In the genomic region with DNA sequence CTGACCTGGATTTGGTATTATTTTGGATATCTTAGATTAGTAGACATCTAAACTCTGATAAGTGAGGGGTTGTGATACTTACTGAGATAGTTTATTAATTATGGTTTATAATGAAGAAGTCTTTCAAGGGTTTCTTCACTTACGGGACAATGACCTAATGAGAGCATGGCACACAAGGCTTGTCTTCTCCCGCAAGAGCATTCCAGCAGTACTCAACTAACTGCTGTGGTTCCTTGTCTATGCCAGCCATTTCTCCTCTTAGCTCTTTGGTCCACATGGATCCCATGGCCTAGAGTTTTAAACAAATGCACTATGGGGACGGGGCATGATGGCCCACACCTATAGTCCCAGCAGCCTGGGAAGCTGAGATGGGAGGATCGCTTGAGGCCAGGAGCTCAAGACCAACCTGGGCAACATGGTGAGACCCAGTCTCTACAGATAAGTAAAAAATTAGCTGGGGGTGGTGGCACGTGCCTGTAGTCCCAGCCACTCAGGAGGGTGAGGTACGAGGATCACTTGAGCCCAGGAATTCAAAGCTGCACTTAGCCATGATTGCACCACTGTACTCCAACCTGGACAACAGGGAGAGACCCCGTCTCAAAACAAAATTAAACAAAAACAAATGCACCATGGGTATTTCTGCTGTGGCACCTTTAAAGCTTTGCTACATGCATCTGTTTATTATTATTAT, we compare ENCODE assay signal across 27 cellular contexts.
DNase-seq lines count a peak whose midpoint lies in the region; ATAC-seq lines count a peak whose summit lies in the region.
"Had no signal": no experiment of that assay in that cellular context is flagged by ENCODE, and none has a peak within 500 bp of the region (broad histone marks: within the 10 kb centered on the region; RNA-seq: fewer than 3 reads in every experiment).

No MANE protein-coding gene starts in this region.

- intact Hi-C loops in cardiac septum (cut with DNase I) (no loop called here), Right ventricle myocardium inferior (cut with DNase I) (no loop called here), posterior vena cava (cut with DNase I) (no loop called here)

- peak; percentile 31 for DNase-seq in cardiac septum (ENCODE audit: low spot score)
- DNase-seq in Right ventricle myocardium inferior (ENCODE audit: missing footprints), result no peak
- DNase-seq in SK-N-DZ (ENCODE audit: low spot score), result peak; percentile 95
- peak; percentile 22 for DNase-seq in posterior vena cava (ENCODE audit: low spot score)
- no peak for DNase-seq in H4 (ENCODE audit: low spot score)
- DNase-seq: 8988T; ACHN; AML-193; BE2C; C1 segment of cervical spinal cord; Caco-2; Calu3; CD4-positive, alpha-beta memory T cell; CD4-positive, alpha-beta T cell; CD4-positive, CD25-positive, alpha-beta regulatory T cell; CD8-positive, alpha-beta memory T cell; CD8-positive, alpha-beta T cell; COR-L47; DMS 273 treated with DMSO at 0.1 percent for 48 hours; DMS153; DMS53; DMS79; DMS79 treated with DMSO at 0.1 percent for 48 hours; DND-41; EL had no signal

- ATAC-seq in Right ventricle myocardium inferior, result no peak
- no peak for ATAC-seq in HG03342 (IDR thresholded peaks at IDR 0.05; ENCODE audit: unreplicated experiment)
- ATAC-seq: A549; CD8-positive, alpha-beta T cell had no signal

Comparison
In these comparisons a context has a peak if more than half of its experiments do, and no peak if none do; other contexts are left out.
1. DNase-seq: peak in cardiac septum (single experiment), SK-N-DZ (single experiment) and posterior vena cava (single experiment); none in Right ventricle myocardium inferior (single experiment) and H4 (single experiment).